22 cellular contexts compared by ENCODE assay signal in genomic region chr1:28109639-28110038, GRCh38.
"Had no signal": no experiment of that assay in that cellular context is flagged by ENCODE, and none has a peak within 500 bp of the region (broad histone marks: within the 10 kb centered on the region; RNA-seq: fewer than 3 reads in every experiment).

No MANE protein-coding gene starts in this region.

- H3K36me3 ChIP-seq: gastrocnemius medialis, ovary, sigmoid colon, stomach, thyroid gland, vagina had no signal

- H3K4me3 ChIP-seq: coronary artery, gastrocnemius medialis, lung, ovary, psoas muscle, sigmoid colon, stomach, thyroid gland, vagina had no signal

- H3K9me3 Mint-ChIP-seq: effector memory CD8-positive, alpha-beta T cell; memory B cell; nephron progenitor cell; stimulated activated effector memory CD8-positive, alpha-beta T cell treated with anti-CD3 and anti-CD28 coated beads, Interleukin-12 subunit alpha, Interleukin-12 subunit beta, amount 100 ng/mL, for 72 hours had no signal

- H3K4me1 ChIP-seq: psoas muscle, sigmoid colon, vagina had no signal

- DNase-seq: effector memory CD8-positive, alpha-beta T cell; foreskin fibroblast; gastrocnemius medialis; head of caudate nucleus; nephron progenitor cell; occipital lobe; ovary; posterior cingulate gyrus; psoas muscle; right cardiac atrium; sigmoid colon; stimulated activated CD4-positive, alpha-beta T cell treated with anti-CD3 and anti-CD28 coated beads, Interleukin-2, amount 100 ng/mL, for 24 hours; stimulated activated CD4-positive, alpha-beta T cell treated with anti-CD3 and anti-CD28 coated beads, Interleukin-4, amount 100 ng/mL, for 24 hours; stimulated activated naive CD4-positive, alpha-beta T cell treated with Interleukin-2 at 50 U/mL for 16 hours; stomach; thyroid gland; trophoblast cell had no signal

- H3K27me3 ChIP-seq: gastrocnemius medialis, ovary, sigmoid colon, stomach, thyroid gland, vagina had no signal

- H3K4me3 Mint-ChIP-seq: effector memory CD8-positive, alpha-beta T cell; memory B cell; nephron progenitor cell; stimulated activated effector memory CD8-positive, alpha-beta T cell treated with anti-CD3 and anti-CD28 coated beads, Interleukin-12 subunit alpha, Interleukin-12 subunit beta, amount 100 ng/mL, for 72 hours had no signal

- H3K27ac Mint-ChIP-seq: effector memory CD8-positive, alpha-beta T cell; memory B cell; nephron progenitor cell; stimulated activated effector memory CD8-positive, alpha-beta T cell treated with anti-CD3 and anti-CD28 coated beads, Interleukin-12 subunit alpha, Interleukin-12 subunit beta, amount 100 ng/mL, for 72 hours had no signal

- H3K27me3 Mint-ChIP-seq: effector memory CD8-positive, alpha-beta T cell; memory B cell had no signal

- H3K27ac ChIP-seq: coronary artery, gastrocnemius medialis, ovary, psoas muscle, sigmoid colon, stomach, thyroid gland, vagina had no signal

- H3K36me3 Mint-ChIP-seq: memory B cell; stimulated activated effector memory CD8-positive, alpha-beta T cell treated with anti-CD3 and anti-CD28 coated beads, Interleukin-12 subunit alpha, Interleukin-12 subunit beta, amount 100 ng/mL, for 72 hours had no signal

- H3K9me3 ChIP-seq: gastrocnemius medialis, ovary, psoas muscle, sigmoid colon, stomach, thyroid gland, vagina had no signal

- ATAC-seq: effector memory CD8-positive, alpha-beta T cell; gastrocnemius medialis; psoas muscle; right cardiac atrium; stimulated activated effector memory CD8-positive, alpha-beta T cell treated with anti-CD3 and anti-CD28 coated beads, Interleukin-12 subunit alpha, Interleukin-12 subunit beta, amount 100 ng/mL, for 72 hours had no signal
